ENCODE assay signal across 8 cellular contexts in genomic region chr7:74178632-74179031, GRCh38. TPM values are rescaled to one million over a fixed set of nuclear protein-coding genes. Genes with fewer than 3 reads are reported as not detected.
DNase-seq lines count a peak whose midpoint lies in the region; TF ChIP-seq lines count a peak whose summit lies in the region.
"Had no signal": no experiment of that assay in that cellular context is flagged by ENCODE, and none has a peak within 500 bp of the region (broad histone marks: within the 10 kb centered on the region; RNA-seq: fewer than 3 reads in every experiment).

No MANE protein-coding gene starts in this region.

- no peaks in the 10 kb centered on the region for H3K9me3 ChIP-seq in OCI-LY1 (ENCODE audit: low read length)
- H3K9me3 ChIP-seq: heart right ventricle had no signal

- no peaks in the 10 kb centered on the region for H3F3A ChIP-seq in OCI-LY1 (ENCODE audit: insufficient read depth, low read length)

- peaks cover 94% of the 10 kb centered on the region for H3K79me2 ChIP-seq in OCI-LY1 (ENCODE audit: insufficient read depth, low read length)

- no peak overlapping the region for H3K27ac Mint-ChIP-seq in endothelial cell (ENCODE audit: unreplicated experiment)
- peak overlapping the region; percentile 84 for H3K27ac Mint-ChIP-seq in progenitor cell of endocrine pancreas

- DNase-seq in GM12864 (ENCODE audit: low read depth) (no peak), endothelial cell (ENCODE audit: low spot score) (no peak), progenitor cell of endocrine pancreas (ENCODE audit: low spot score, unreplicated experiment) (no peak), NCI-H2107 treated with DMSO at 0.1 percent for 48 hours (lab: John Stamatoyannopoulos, UW; ENCODE audit: unreplicated experiment) (no peak), AML-193 (lab: John Stamatoyannopoulos, UW) (no peak), germinal center (ENCODE audit: low spot score) (no peak)
- DNase-seq: heart right ventricle had no signal

- peak overlapping the region; percentile 6; the same call in 1 of the 2 replicates for H3K4me2 ChIP-seq in OCI-LY1 (ENCODE audit: low read length)

- H3K36me3 Mint-ChIP-seq in endothelial cell (ENCODE audit: low read depth, unreplicated experiment) (peaks cover 14% of the 10 kb centered on the region), progenitor cell of endocrine pancreas (ENCODE audit: insufficient read depth) (peaks cover 13% of the 10 kb centered on the region)

- H3K27me3 Mint-ChIP-seq in endothelial cell (ENCODE audit: unreplicated experiment) (peaks cover 2% of the 10 kb centered on the region), progenitor cell of endocrine pancreas (no peaks in the 10 kb centered on the region)

- peak overlapping the region; percentile 6; the same call in 1 of the 2 replicates for H3K4me3 ChIP-seq in GM12864 (ENCODE audit: low read depth, low read length)
- H3K4me3 ChIP-seq in OCI-LY1 (ENCODE audit: low read depth, low read length, poor library complexity, severe bottlenecking) = no peak overlapping the region
- H3K4me3 ChIP-seq: heart right ventricle had no signal

- H3K9me2 ChIP-seq in OCI-LY1 (ENCODE audit: low read depth, low read length) = no peaks in the 10 kb centered on the region

- H4K20me1 ChIP-seq in OCI-LY1 (ENCODE audit: insufficient read depth, low read length) = peaks cover 18% of the 10 kb centered on the region; the same call in 1 of the 2 replicates

- H3K4me1 ChIP-seq in OCI-LY1 (ENCODE audit: insufficient read depth, low read length, severe bottlenecking) = peaks cover 68% of the 10 kb centered on the region

- H2AFZ ChIP-seq in OCI-LY1 (ENCODE audit: low read length) = no peak overlapping the region

- no peaks in the 10 kb centered on the region for H3K9me3 Mint-ChIP-seq in endothelial cell (ENCODE audit: unreplicated experiment)
- no peaks in the 10 kb centered on the region for H3K9me3 Mint-ChIP-seq in progenitor cell of endocrine pancreas (ENCODE audit: low read depth)

- no peak overlapping the region for H3K9ac ChIP-seq in OCI-LY1 (ENCODE audit: low read length)

- no peaks in the 10 kb centered on the region for H3K27me3 ChIP-seq in OCI-LY1 (ENCODE audit: insufficient read depth, low read length)
- H3K27me3 ChIP-seq: heart right ventricle had no signal

- H3K4me1 Mint-ChIP-seq in endothelial cell (ENCODE audit: unreplicated experiment) = peaks cover 43% of the 10 kb centered on the region
- peaks cover 27% of the 10 kb centered on the region for H3K4me1 Mint-ChIP-seq in progenitor cell of endocrine pancreas (ENCODE audit: low read depth)

- no peak for TF ChIP-seq CTCF in GM12864 (IDR thresholded peaks at IDR 0.05; ENCODE audit: low read depth, low read length, missing control alignments)
- TF ChIP-seq CTCF in OCI-LY1 (IDR thresholded peaks at IDR 0.05; ENCODE audit: low read length) = no peak
- TF ChIP-seq CTCF in endothelial cell (IDR thresholded peaks at IDR 0.05; ENCODE audit: unreplicated experiment) = no peak
- TF ChIP-seq CTCF in progenitor cell of endocrine pancreas (IDR thresholded peaks at IDR 0.05; ENCODE audit: unreplicated experiment) = no peak

- H3K36me3 ChIP-seq in OCI-LY1 (ENCODE audit: insufficient read depth, low read length) = peaks cover 76% of the 10 kb centered on the region

- H3K27ac ChIP-seq in OCI-LY1 (ENCODE audit: low read depth, low read length, poor library complexity, severe bottlenecking) = no peak overlapping the region

- peak overlapping the region; percentile 58 for H3K4me3 Mint-ChIP-seq in endothelial cell (ENCODE audit: unreplicated experiment)
- no peak overlapping the region for H3K4me3 Mint-ChIP-seq in progenitor cell of endocrine pancreas (ENCODE audit: low read depth)

RNA-seq across cellular contexts. Expression of gene EIF4H, which starts 4.5 kb away (rescaled TPM):
- total RNA-seq in endothelial cell (ENCODE audit: unreplicated experiment) = 274 TPM
- total RNA-seq in progenitor cell of endocrine pancreas = 213 and 220 TPM in 2 replicates

RNA-seq across cellular contexts. Expression of gene LAT2, which starts 31.2 kb away (rescaled TPM):
- 0.64 TPM for total RNA-seq in endothelial cell (ENCODE audit: unreplicated experiment)
- total RNA-seq in progenitor cell of endocrine pancreas = 0.89 and 1.1 TPM in 2 replicates
